ENCODE assay signal across 20 cellular contexts in genomic region chr11:69772646-69773045, GRCh38. TPM values are rescaled to one million over a fixed set of nuclear protein-coding genes. Genes with fewer than 3 reads are reported as not detected.
DNase-seq lines count a peak whose midpoint lies in the region; TF ChIP-seq lines count a peak whose summit lies in the region.
"Had no signal": no experiment of that assay in that cellular context is flagged by ENCODE, and none has a peak within 500 bp of the region (broad histone marks: within the 10 kb centered on the region; RNA-seq: fewer than 3 reads in every experiment).

No MANE protein-coding gene starts in this region.

- H3K27ac ChIP-seq in HUES6 (ENCODE audit: low read depth, low read length), result no peak overlapping the region
- H3K27ac ChIP-seq in endodermal cell (ENCODE audit: low read depth, low read length), result no peak overlapping the region

- peaks cover 22% of the 10 kb centered on the region for H3K4me1 Mint-ChIP-seq in endodermal cell
- peaks cover 35% of the 10 kb centered on the region for H3K4me1 Mint-ChIP-seq in nephron progenitor cell
- H3K4me1 Mint-ChIP-seq: CD4-positive, CD25-positive, alpha-beta regulatory T cell; CD8-positive, alpha-beta memory T cell had no signal

- H3K4me1 ChIP-seq in HUES6 (ENCODE audit: control insufficient read depth, insufficient read depth, low read length) (peaks cover 42% of the 10 kb centered on the region), endodermal cell (ENCODE audit: control insufficient read depth, insufficient read depth, low read length) (no peaks in the 10 kb centered on the region)
- H3K4me1 ChIP-seq: BE2C had no signal

- H3K36me3 ChIP-seq in HUES6 (ENCODE audit: control insufficient read depth, insufficient read depth, low read length) (no peaks in the 10 kb centered on the region), endodermal cell (ENCODE audit: control insufficient read depth, insufficient read depth, low read length) (no peaks in the 10 kb centered on the region)
- H3K36me3 ChIP-seq: BE2C, HAP-1 had no signal

- no peak overlapping the region for H3K27ac Mint-ChIP-seq in endodermal cell
- no peak overlapping the region for H3K27ac Mint-ChIP-seq in nephron progenitor cell
- H3K27ac Mint-ChIP-seq: CD4-positive, CD25-positive, alpha-beta regulatory T cell; CD8-positive, alpha-beta memory T cell had no signal

- H3K27me3 ChIP-seq in HUES6 (ENCODE audit: control insufficient read depth, insufficient read depth, low read length) (peaks cover 58% of the 10 kb centered on the region), endodermal cell (ENCODE audit: control insufficient read depth, insufficient read depth, low read length, poor library complexity, severe bottlenecking) (peaks cover 65% of the 10 kb centered on the region)

- H3K27me3 Mint-ChIP-seq in endodermal cell (ENCODE audit: insufficient read depth) (peaks cover 23% of the 10 kb centered on the region), nephron progenitor cell (ENCODE audit: low read depth, poor library complexity) (peaks cover 80% of the 10 kb centered on the region)

- H3K9me3 Mint-ChIP-seq in endodermal cell, result peaks cover 3% of the 10 kb centered on the region
- H3K9me3 Mint-ChIP-seq in nephron progenitor cell, result peaks cover 13% of the 10 kb centered on the region
- H3K9me3 Mint-ChIP-seq: CD8-positive, alpha-beta memory T cell had no signal

- WGBS in endodermal cell (ENCODE audit: insufficient coverage in 1 of 2, insufficient read length in 1 of 2), 2 experiments, result 83 to 85% methylated on average over 11 of the region's 11 CpGs

- no peaks in the 10 kb centered on the region for H3K36me3 Mint-ChIP-seq in endodermal cell (ENCODE audit: low read depth)
- no peaks in the 10 kb centered on the region for H3K36me3 Mint-ChIP-seq in nephron progenitor cell (ENCODE audit: low read depth)
- H3K36me3 Mint-ChIP-seq: CD4-positive, CD25-positive, alpha-beta regulatory T cell; CD8-positive, alpha-beta memory T cell had no signal

- no peak overlapping the region for H3K4me3 Mint-ChIP-seq in endodermal cell
- H3K4me3 Mint-ChIP-seq in nephron progenitor cell, result peak overlapping the region; percentile 56
- H3K4me3 Mint-ChIP-seq: CD4-positive, CD25-positive, alpha-beta regulatory T cell; CD8-positive, alpha-beta memory T cell had no signal

- H3K9ac ChIP-seq in HUES6 (ENCODE audit: low read length) (no peak overlapping the region), endodermal cell (ENCODE audit: extremely low read depth, low read length, poor library complexity, severe bottlenecking) (no peak overlapping the region)

- H3K4me3 ChIP-seq in HUES6 (ENCODE audit: low read depth, low read length), result peak overlapping the region; percentile 34; the same call in 1 of the 2 replicates
- no peak overlapping the region for H3K4me3 ChIP-seq in endodermal cell (ENCODE audit: low read length)
- H3K4me3 ChIP-seq: HAP-1 had no signal

- H3K9me3 ChIP-seq in HUES6 (ENCODE audit: control insufficient read depth, insufficient read depth, low read depth, low read length) (0 out of 2 replicates have a peak, but pooled peaks cover 5% of the 10 kb centered on the region), endodermal cell (ENCODE audit: control insufficient read depth, low read length) (no peaks in the 10 kb centered on the region)
- H3K9me3 ChIP-seq: BE2C, HAP-1 had no signal

- TF ChIP-seq CTCF in endodermal cell (conservative IDR thresholded peaks at IDR 0.05) (no peak), nephron progenitor cell (IDR thresholded peaks at IDR 0.05) (no peak)

- DNase-seq in endodermal cell (peak; percentile 42), nephron progenitor cell (no peak), NCI-H1436 treated with DMSO at 0.1 percent for 48 hours (lab: John Stamatoyannopoulos, UW) (no peak), inferior parietal cortex (ENCODE audit: extremely low spot score) (no peak)
- no peak for DNase-seq in stimulated activated CD4-positive, alpha-beta T cell treated with anti-CD3 and anti-CD28 coated beads, Interleukin-12 subunit alpha, Interleukin-12 subunit beta, amount 100 ng/mL, for 4 hours
- DNase-seq: ACHN; BE2C; C1 segment of cervical spinal cord; CD4-positive, CD25-positive, alpha-beta regulatory T cell; CD8-positive, alpha-beta memory T cell; COR-L47; DMS 273 treated with DMSO at 0.1 percent for 48 hours; DMS53; DND-41; EL; GOT3 had no signal

RNA-seq across cellular contexts. Expression of gene FGF4, which starts 2.5 kb away (rescaled TPM):
- 1 to 10 TPM in 1 of 2 donors, under 1 TPM in 1; 0.27 to 3.5 TPM for total RNA-seq in endodermal cell
- polyA plus RNA-seq in endodermal cell (2013, experiment 1 of 2), result 0.46 TPM
- polyA plus RNA-seq in endodermal cell (2013, experiment 2 of 2), result 0.08 TPM
- total RNA-seq: CD4-positive, CD25-positive, alpha-beta regulatory T cell; CD8-positive, alpha-beta memory T cell; G401; HT-29 had no signal
- polyA plus RNA-seq: CD4-positive, CD25-positive, alpha-beta regulatory T cell; CD8-positive, alpha-beta memory T cell had no signal

RNA-seq across cellular contexts. Expression of gene FGF3, which starts 46.6 kb away (rescaled TPM):
- not detected for total RNA-seq in endodermal cell
- polyA plus RNA-seq in endodermal cell (2013, experiment 1 of 2), result 0.39 TPM
- polyA plus RNA-seq in endodermal cell (2013, experiment 2 of 2), result 0.41 TPM
- total RNA-seq: CD4-positive, CD25-positive, alpha-beta regulatory T cell; CD8-positive, alpha-beta memory T cell; G401 had no signal
- polyA plus RNA-seq: CD4-positive, CD25-positive, alpha-beta regulatory T cell; CD8-positive, alpha-beta memory T cell had no signal
